ENCODE assay signal across 18 cellular contexts in the genomic region with DNA sequence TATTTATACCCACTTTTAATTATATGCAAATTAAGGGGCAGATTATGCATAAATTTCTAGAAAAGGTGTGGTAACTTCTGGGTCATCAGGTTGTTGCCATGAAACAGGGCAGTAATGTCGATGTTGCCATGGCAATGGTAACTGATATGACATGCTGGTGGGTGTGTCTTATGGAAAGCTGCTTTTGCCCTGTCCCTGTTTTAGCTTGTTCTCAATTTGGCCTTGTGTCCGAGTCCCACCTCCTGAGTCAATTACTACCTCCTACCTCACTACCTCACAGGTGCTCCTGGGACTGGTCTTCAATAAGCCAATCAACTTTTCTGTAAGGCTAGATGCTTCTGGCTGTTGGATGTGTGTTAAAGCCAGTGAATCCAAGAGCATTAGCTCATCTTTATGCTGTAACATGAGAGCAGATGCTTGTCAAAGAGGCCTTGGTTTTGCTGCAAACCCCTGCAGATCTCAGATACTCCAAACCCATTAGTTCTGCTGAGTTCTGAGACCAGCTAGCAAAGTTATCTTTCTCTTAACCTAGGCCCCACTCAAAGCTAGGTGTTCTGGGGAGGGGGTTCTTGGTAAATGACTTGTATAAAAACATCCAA.
DNase-seq lines count a peak whose midpoint lies in the region; ATAC-seq, FAIRE-seq and TF ChIP-seq lines count a peak whose summit lies in the region.
"Had no signal": no experiment of that assay in that cellular context is flagged by ENCODE, and none has a peak within 500 bp of the region (broad histone marks: within the 10 kb centered on the region; RNA-seq: fewer than 3 reads in every experiment).

No MANE protein-coding gene starts in this region.

- H3K79me2 ChIP-seq in GM12878 (ENCODE audit: control insufficient read depth, insufficient read depth, low read length) (no peaks in the 10 kb centered on the region), H9 (ENCODE audit: insufficient read depth, low read length) (no peaks in the 10 kb centered on the region)

- RAD21 ChIA-PET in GM12878 (lab: Charles Lee; ENCODE audit: unreplicated experiment) = interaction anchor here (1.0 kb wide), 1 partner anchor 10 kb away, joined by 4 read pairs; no protein-coding TSS in a partner anchor

- H4K8ac ChIP-seq in H9 (replicated peaks; ENCODE audit: insufficient read length, low read depth, low read length) = no peak overlapping the region

- H3K23me2 ChIP-seq in H9 (ENCODE audit: insufficient read length, low read depth, low read length, poor library complexity, severe bottlenecking) = no peaks in the 10 kb centered on the region

- no peak overlapping the region for H4K5ac ChIP-seq in H9 (ENCODE audit: insufficient read length, low read depth, low read length)

- H2AFZ ChIP-seq in GM12878 (ENCODE audit: control insufficient read depth, low read depth, low read length) = no peak overlapping the region
- no peak overlapping the region for H2AFZ ChIP-seq in H9 (ENCODE audit: low read length)

- H3K36me3 Mint-ChIP-seq in nephron progenitor cell (ENCODE audit: low read depth) (no peaks in the 10 kb centered on the region), H9 (ENCODE audit: insufficient read depth in 1 of 3, low read depth in 3 of 3) (peaks cover 0 to 7% (median 2%) of the 10 kb centered on the region in 3 experiments; a peak in 3 of 7 replicates)

- H3K14ac ChIP-seq in H9 (ENCODE audit: insufficient read depth, low read length) = no peak overlapping the region

- TF ChIP-seq RAD21 in GM12878 (IDR thresholded peaks at IDR 0.05; ENCODE audit: insufficient read depth, low read depth, low read length) = no peak

- H3K27me3 Mint-ChIP-seq in nephron progenitor cell (ENCODE audit: low read depth, poor library complexity) (no peaks in the 10 kb centered on the region), H9 (ENCODE audit: low read depth) (no peaks in the 10 kb centered on the region)

- no peak overlapping the region for H3K56ac ChIP-seq in H9 (ENCODE audit: insufficient read length, low read depth, low read length)

- no peak for FAIRE-seq in GM12878 (lab: Jason Lieb, UNC)
- FAIRE-seq: HepG2 had no signal

- H3K4me1 ChIP-seq in GM12878 (ENCODE audit: control insufficient read depth, insufficient read depth, low read length) (no peaks in the 10 kb centered on the region), H9 (ENCODE audit: insufficient read depth, low read length) (peaks cover 2% of the 10 kb centered on the region; the same call in 1 of the 2 replicates)
- H3K4me1 ChIP-seq: gastroesophageal sphincter, stomach, upper lobe of right lung had no signal

- no peak overlapping the region for H2AK5ac ChIP-seq in H9 (ENCODE audit: insufficient read length, low read length)

- no peaks in the 10 kb centered on the region for H4K20me1 ChIP-seq in GM12878 (ENCODE audit: control insufficient read depth, insufficient read depth)
- H4K20me1 ChIP-seq in H9 (ENCODE audit: control insufficient read depth, insufficient read depth, insufficient read length) = no peaks in the 10 kb centered on the region

- TF ChIP-seq POLR2A in GM12878 (IDR thresholded peaks at IDR 0.05; ENCODE audit: low read depth, low read length) = no peak

- ATAC-seq in GM12878 = peak; percentile 32
- no peak for ATAC-seq in GM19452 (IDR thresholded peaks at IDR 0.05; ENCODE audit: unreplicated experiment)
- ATAC-seq: activated naive CD8-positive, alpha-beta T cell treated with anti-CD3 and anti-CD28 coated beads, Interleukin-2, amount 50 U/mL, for 24 hours; gastroesophageal sphincter; HepG2; T-helper 17 cell; upper lobe of right lung had no signal

- CTCF ChIA-PET in GM12878 (lab: Yijun Ruan, JAX) = interaction anchor here (0.7 to 1.4 kb wide), 4 partner anchors 10 to 123 kb away, joined by 4 to 6 read pairs (median 4); no protein-coding TSS in a partner anchor

- H3K9me3 ChIP-seq in GM12878 (replicated peaks; ENCODE audit: control insufficient read depth, insufficient read depth, low read length) (no peaks in the 10 kb centered on the region; the same call in 1 of the 3 replicates), H9 (ENCODE audit: control insufficient read depth, low read depth, low read length) (no peaks in the 10 kb centered on the region)
- H3K9me3 ChIP-seq: gastroesophageal sphincter, MG63, stomach, upper lobe of right lung had no signal

- H3K27ac Mint-ChIP-seq in nephron progenitor cell (no peak overlapping the region), H9 (no peak overlapping the region)
- H3K27ac Mint-ChIP-seq: activated B cell treated with CpG ODN at 0.5 μM for 24 hours; activated naive CD8-positive, alpha-beta T cell treated with anti-CD3 and anti-CD28 coated beads, Interleukin-2, amount 50 U/mL, for 24 hours; T-helper 17 cell had no signal

- H3K4me2 ChIP-seq in GM12878 (ENCODE audit: control insufficient read depth, insufficient read depth) (no peak overlapping the region), H9 (ENCODE audit: insufficient read depth, insufficient read length, low read length) (no peak overlapping the region)

- no peaks in the 10 kb centered on the region for H3K36me3 ChIP-seq in GM12878 (ENCODE audit: control insufficient read depth in 2 of 2, insufficient read depth in 2 of 2, low read length in 1 of 2)
- H3K36me3 ChIP-seq: gastroesophageal sphincter, MG63, stomach, upper lobe of right lung had no signal

- H3K4me1 Mint-ChIP-seq in nephron progenitor cell = peaks cover 27% of the 10 kb centered on the region
- peaks cover 16 to 27% of the 10 kb centered on the region in 2 experiments for H3K4me1 Mint-ChIP-seq in H9
- H3K4me1 Mint-ChIP-seq: activated B cell treated with CpG ODN at 0.5 μM for 24 hours; activated naive CD8-positive, alpha-beta T cell treated with anti-CD3 and anti-CD28 coated beads, Interleukin-2, amount 50 U/mL, for 24 hours; T-helper 17 cell had no signal

- intact Hi-C loops in GM12878 (cut with micrococcal nuclease; ENCODE audit: unreplicated experiment) = no loop called here

- H3K9ac ChIP-seq in GM12878 (ENCODE audit: control insufficient read depth, insufficient read depth, low read length) (no peak overlapping the region), H9 (ENCODE audit: extremely low read depth, insufficient read length, low read length) (no peak overlapping the region)

- H3K4me3 Mint-ChIP-seq in nephron progenitor cell (no peak overlapping the region), H9 (no peak overlapping the region)
- H3K4me3 Mint-ChIP-seq: activated B cell treated with CpG ODN at 0.5 μM for 24 hours; activated naive CD8-positive, alpha-beta T cell treated with anti-CD3 and anti-CD28 coated beads, Interleukin-2, amount 50 U/mL, for 24 hours; T-helper 17 cell had no signal

- DNase-seq in NCI-H510A (lab: John Stamatoyannopoulos, UW) (peak; percentile 18), NCI-H510A treated with DMSO at 0.1 percent for 48 hours (lab: John Stamatoyannopoulos, UW) (no peak), NCI-H2196 (lab: John Stamatoyannopoulos, UW; ENCODE audit: unreplicated experiment) (peak; percentile 79), GM12878 (ENCODE audit: low read depth, low spot score) (no peak), nephron progenitor cell (peak; percentile 11), mesenteric fat pad (ENCODE audit: low spot score) (no peak), H9 (no peak)
- DNase-seq: activated B cell treated with CpG ODN at 0.5 μM for 24 hours; activated naive CD8-positive, alpha-beta T cell treated with anti-CD3 and anti-CD28 coated beads, Interleukin-2, amount 50 U/mL, for 24 hours; C1 segment of cervical spinal cord; DMS79; MG63; stomach; T-helper 17 cell; upper lobe of right lung had no signal

- no peak for TF ChIP-seq EP300 in GM12878 (IDR thresholded peaks at IDR 0.05; ENCODE audit: borderline replicate concordance in 1 of 2, control insufficient read depth in 1 of 2, low read depth in 2 of 2, low read length in 2 of 2)

- no peak overlapping the region for H2BK15ac ChIP-seq in H9 (ENCODE audit: low read depth, low read length)

- no peak overlapping the region for H4K91ac ChIP-seq in H9 (ENCODE audit: insufficient read length, low read depth, low read length)

- no peak overlapping the region for H3K18ac ChIP-seq in H9 (ENCODE audit: insufficient read length, low read depth, low read length)

- H2BK20ac ChIP-seq in H9 (ENCODE audit: low read depth, low read length, poor library complexity, severe bottlenecking) = no peak overlapping the region

- H3K27me3 ChIP-seq in GM12878 (replicated peaks in 1 of 2; ENCODE audit: control insufficient read depth in 2 of 2, insufficient read depth in 2 of 2, low read length in 1 of 2) = no peaks in the 10 kb centered on the region
- H3K27me3 ChIP-seq in H9 (ENCODE audit: insufficient read depth, low read length) = no peaks in the 10 kb centered on the region
- H3K27me3 ChIP-seq: gastroesophageal sphincter, MG63, upper lobe of right lung had no signal

- H3K4ac ChIP-seq in H9 (ENCODE audit: low read depth, low read length) = no peak overlapping the region

- no TSS peak for BruUV-seq in GM12878 (replicated peaks; lab: Mats Ljungman, UMichigan)

- no peaks in the 10 kb centered on the region for H3K9me3 Mint-ChIP-seq in nephron progenitor cell
- H3K9me3 Mint-ChIP-seq in H9 = no peaks in the 10 kb centered on the region; a peak in 1 of 5 replicates
- H3K9me3 Mint-ChIP-seq: activated naive CD8-positive, alpha-beta T cell treated with anti-CD3 and anti-CD28 coated beads, Interleukin-2, amount 50 U/mL, for 24 hours had no signal

- H2BK12ac ChIP-seq in H9 (ENCODE audit: insufficient read length, low read depth, low read length) = no peak overlapping the region

- H3K27ac ChIP-seq in GM12878 (ENCODE audit: control insufficient read depth, insufficient read depth) = no peak overlapping the region
- no peak overlapping the region for H3K27ac ChIP-seq in H9 (ENCODE audit: insufficient read length, low read depth, low read length)
- H3K27ac ChIP-seq: gastroesophageal sphincter, stomach, upper lobe of right lung had no signal

- no peak overlapping the region for H2BK5ac ChIP-seq in H9 (ENCODE audit: insufficient read length, low read length)

- SMC1A ChIA-PET in GM12878 (lab: Charles Lee; ENCODE audit: uncharacterized antibody, unreplicated experiment) = interaction anchor here (0.6 to 2.8 kb wide), 3 partner anchors 10 to 246 kb away, joined by 3 to 19 read pairs (median 4); no protein-coding TSS in a partner anchor

- 39% methylated on average over 2 of the region's 2 CpGs for WGBS in GM12878 (ENCODE audit: insufficient coverage, insufficient replicate concordance, low lambda C conversion rate, missing lambda C conversion rate)
- WGBS in H9 (ENCODE audit: extremely low coverage, insufficient read length, low lambda C conversion rate) = no CpG with 5 or more reads among the region's 2 CpGs

- no peak overlapping the region for H2BK120ac ChIP-seq in H9 (ENCODE audit: low read depth, low read length, poor library complexity, severe bottlenecking)

- TF ChIP-seq CTCF in GM12878 (IDR thresholded peaks at IDR 0.05 in 2 of 3, conservative IDR thresholded peaks at IDR 0.05 in 1 of 3; ENCODE audit: control insufficient read depth in 2 of 3, extremely low read depth in 1 of 3, insufficient read depth in 1 of 3, low read depth in 3 of 3, low read length in 3 of 3) (no peak), nephron progenitor cell (IDR thresholded peaks at IDR 0.05) (no peak), H9 (conservative IDR thresholded peaks at IDR 0.05) (no peak)

- no peak overlapping the region for H3K23ac ChIP-seq in H9 (ENCODE audit: insufficient read length, low read depth, low read length)

- H3K79me1 ChIP-seq in H9 (ENCODE audit: insufficient read depth, low read depth, low read length, poor library complexity, severe bottlenecking) = no peaks in the 10 kb centered on the region

- H3T11ph ChIP-seq in H9 (ENCODE audit: low read length) = no peak overlapping the region

- H3K4me3 ChIP-seq in GM12878 = no peak overlapping the region
- H3K4me3 ChIP-seq: gastroesophageal sphincter, MG63, stomach, upper lobe of right lung had no signal

- in situ Hi-C loops in GM12878 (cut with MboI) = no loop called here

- POLR2A ChIA-PET in GM12878 (lab: Charles Lee) = no interaction called here

Comparison
In these comparisons a context has a peak if more than half of its experiments do, and no peak if none do; other contexts are left out.
1. DNase-seq: peak in NCI-H510A (single experiment), NCI-H2196 (single experiment) and nephron progenitor cell (single experiment); none in NCI-H510A treated with DMSO at 0.1 percent for 48 hours (single experiment), GM12878 (single experiment), mesenteric fat pad (single experiment) and H9 (single experiment).